In genomic region chr9:124768778-124769350, GRCh38 we compare ENCODE assay signal across 1 cellular context.
TF ChIP-seq lines count a peak whose summit lies in the region.

No MANE protein-coding gene starts in this region.

TF ChIP-seq in IMR-90, 13 proteins besides CTCF, POLR2A, EP300 and RAD21 (continued from another document):
- TF ChIP-seq CHD1 (IDR thresholded peaks at IDR 0.05; ENCODE audit: low read depth, low read length): no peak
- TF ChIP-seq CEBPB (IDR thresholded peaks at IDR 0.05; ENCODE audit: low read depth, low read length): no peak
- no peak for TF ChIP-seq MAFK (IDR thresholded peaks at IDR 0.05; ENCODE audit: low read depth, low read length)
